22 cellular contexts compared by ENCODE assay signal in the genomic region with DNA sequence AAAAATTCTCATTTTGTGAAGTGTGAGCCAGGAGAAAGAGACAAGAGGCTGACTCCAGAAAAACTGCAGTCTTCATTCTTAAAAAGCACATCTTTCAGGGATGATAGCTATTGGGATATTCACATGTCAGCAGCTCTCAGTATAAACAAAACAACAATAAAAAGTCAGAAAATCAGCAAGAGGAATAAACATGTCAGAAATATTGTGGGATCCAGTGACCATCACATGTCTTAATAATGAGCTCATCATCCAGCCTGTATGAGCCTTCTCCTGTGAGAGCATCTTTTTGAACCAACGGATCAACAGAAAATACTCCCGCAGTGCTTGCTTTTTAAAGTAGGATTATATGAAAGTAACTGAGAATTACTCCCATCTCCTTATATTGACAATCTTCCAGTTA.
A peak's percentile ranks its signal among the peaks of the same experiment; 100 is the strongest.
DNase-seq lines count a peak whose midpoint lies in the region; ATAC-seq, FAIRE-seq and TF ChIP-seq lines count a peak whose summit lies in the region.
"Had no signal": no experiment of that assay in that cellular context is flagged by ENCODE, and none has a peak within 500 bp of the region (broad histone marks: within the 10 kb centered on the region; RNA-seq: fewer than 3 reads in every experiment).

No MANE protein-coding gene starts in this region.

- no peak overlapping the region for H2BK15ac ChIP-seq in mesendoderm (replicated peaks; ENCODE audit: low read depth)

- no peaks in the 10 kb centered on the region for H3K27me3 Mint-ChIP-seq in astrocyte (ENCODE audit: low read depth, unreplicated experiment)

- H3K9ac ChIP-seq in astrocyte (ENCODE audit: low read length) (no peak overlapping the region), mesendoderm (ENCODE audit: low read length) (no peak overlapping the region)
- H3K9ac ChIP-seq: SK-N-SH had no signal

- H3K4me3 ChIP-seq in astrocyte (ENCODE audit: insufficient read depth, low read depth, low read length) (no peak overlapping the region), mesendoderm (ENCODE audit: low read length) (no peak overlapping the region), psoas muscle (no peak overlapping the region)
- H3K4me3 ChIP-seq: PC-9 had no signal

- H4K20me1 ChIP-seq in astrocyte (ENCODE audit: insufficient read depth, low read length): no peaks in the 10 kb centered on the region

- no peaks in the 10 kb centered on the region for H3K9me3 Mint-ChIP-seq in astrocyte (ENCODE audit: unreplicated experiment)

- H3K27ac Mint-ChIP-seq in astrocyte (ENCODE audit: unreplicated experiment): peak overlapping the region; percentile 56
- H3K27ac Mint-ChIP-seq: CD8-positive, alpha-beta T cell had no signal

- no peak overlapping the region for H3K56ac ChIP-seq in mesendoderm (ENCODE audit: low read length)

- H3K27ac ChIP-seq in astrocyte (ENCODE audit: low read depth, low read length) (no peak overlapping the region), mesendoderm (ENCODE audit: low read depth, low read length) (no peak overlapping the region), psoas muscle (no peak overlapping the region)
- H3K27ac ChIP-seq: PC-9 had no signal

- H3K4me3 Mint-ChIP-seq in astrocyte (ENCODE audit: unreplicated experiment): no peak overlapping the region
- H3K4me3 Mint-ChIP-seq: CD8-positive, alpha-beta T cell had no signal

- peak overlapping the region; percentile 7 for H3K18ac ChIP-seq in mesendoderm (ENCODE audit: low read length)

- WGBS in mesendoderm (ENCODE audit: extremely low coverage, insufficient coverage, low lambda C conversion rate): no CpG with 5 or more reads among the region's 2 CpGs
- 84 to 85% (median 84%) methylated on average over 2 of the region's 2 CpGs for WGBS in psoas muscle, 3 donors

- H3K36me3 ChIP-seq in astrocyte (ENCODE audit: insufficient read depth, low read length): no peaks in the 10 kb centered on the region
- H3K36me3 ChIP-seq in mesendoderm (ENCODE audit: control insufficient read depth, insufficient read depth, low read length): no peaks in the 10 kb centered on the region
- H3K36me3 ChIP-seq in psoas muscle (ENCODE audit: insufficient read depth in 1 of 2, low read depth in 1 of 2): no peaks in the 10 kb centered on the region

- no peak for TF ChIP-seq CTCF in astrocyte (IDR thresholded peaks at IDR 0.05; ENCODE audit: insufficient read depth, low read depth, low read length)
- no peak for TF ChIP-seq CTCF in psoas muscle (IDR thresholded peaks at IDR 0.05)

- H3K4me1 ChIP-seq in astrocyte (ENCODE audit: insufficient read depth, low read length) (no peaks in the 10 kb centered on the region), mesendoderm (ENCODE audit: control insufficient read depth, low read depth, low read length) (peaks cover 6% of the 10 kb centered on the region), psoas muscle (no peaks in the 10 kb centered on the region)

- no peak for FAIRE-seq in astrocyte (lab: Jason Lieb, UNC)
- FAIRE-seq: G401.6 had no signal

- H2BK5ac ChIP-seq in mesendoderm (ENCODE audit: low read length): no peak overlapping the region

- H2AK5ac ChIP-seq in mesendoderm (ENCODE audit: low read length): no peak overlapping the region

- H3K4me2 ChIP-seq in astrocyte (ENCODE audit: low read length) (no peak overlapping the region), mesendoderm (ENCODE audit: low read length) (no peak overlapping the region)
- H3K4me2 ChIP-seq: PC-9, SK-N-SH had no signal

- H2AFZ ChIP-seq in astrocyte (ENCODE audit: low read depth, low read length): no peak overlapping the region
- H2AFZ ChIP-seq: PC-9 had no signal

- H3K27me3 ChIP-seq in astrocyte (ENCODE audit: insufficient read depth, low read length) (no peaks in the 10 kb centered on the region), mesendoderm (ENCODE audit: insufficient read depth, low read length, poor library complexity) (no peaks in the 10 kb centered on the region), psoas muscle (ENCODE audit: insufficient read depth in 3 of 3, low read length in 2 of 3) (no peaks in the 10 kb centered on the region)

- H3K4me1 Mint-ChIP-seq in astrocyte (ENCODE audit: low read depth, unreplicated experiment): peaks cover 21% of the 10 kb centered on the region

- no peak overlapping the region for H3K23ac ChIP-seq in mesendoderm (ENCODE audit: low read length)

- H3K36me3 Mint-ChIP-seq in astrocyte (ENCODE audit: low read depth, unreplicated experiment): peaks cover 5% of the 10 kb centered on the region

- H3K79me1 ChIP-seq in mesendoderm (ENCODE audit: low read length): no peaks in the 10 kb centered on the region

- no peak overlapping the region for H4K8ac ChIP-seq in mesendoderm (ENCODE audit: low read depth, low read length)

- no peaks in the 10 kb centered on the region for H3K9me3 ChIP-seq in astrocyte (ENCODE audit: insufficient read depth, low read depth, low read length)
- no peaks in the 10 kb centered on the region for H3K9me3 ChIP-seq in psoas muscle
- H3K9me3 ChIP-seq: SK-N-SH had no signal

- H2BK120ac ChIP-seq in mesendoderm (ENCODE audit: low read depth, low read length): no peak overlapping the region

- no peak overlapping the region for H3K4ac ChIP-seq in mesendoderm (ENCODE audit: low read depth, low read length)

- ATAC-seq in psoas muscle: no peak
- ATAC-seq: CD8-positive, alpha-beta T cell had no signal

- H3K79me2 ChIP-seq in astrocyte (ENCODE audit: insufficient read depth, low read length) (no peaks in the 10 kb centered on the region), mesendoderm (ENCODE audit: control insufficient read depth, insufficient read depth, low read length) (no peaks in the 10 kb centered on the region)

- intact Hi-C loops in psoas muscle (cut with DNase I): no loop called here

- DNase-seq in GM04503 (ENCODE audit: low read depth) (peak; percentile 55), astrocyte (ENCODE audit: low read depth) (no peak), mesendoderm (no peak), midbrain (lab: John Stamatoyannopoulos, UW) (no peak), psoas muscle (no peak), SIG-M5 (lab: John Stamatoyannopoulos, UW) (no peak), NCI-H345 treated with DMSO at 0.1 percent for 48 hours (lab: John Stamatoyannopoulos, UW; ENCODE audit: unreplicated experiment) (no peak)
- DNase-seq: C1 segment of cervical spinal cord; CD8-positive, alpha-beta T cell; DND-41; H7; KG1; NCI-H1092; NCI-H1436 treated with DMSO at 0.1 percent for 48 hours; NCI-H1930; NCI-H510A; NCI-H748 treated with DMSO at 0.1 percent for 48 hours; PC-9; RPMI8226; SHP77; SK-N-SH had no signal

- H4K5ac ChIP-seq in mesendoderm (ENCODE audit: low read length): no peak overlapping the region
